Comparison of ENCODE assay signal across 14 cellular contexts in genomic region chr2:173762864-173763263, GRCh38.
DNase-seq lines count a peak whose midpoint lies in the region; ATAC-seq and TF ChIP-seq lines count a peak whose summit lies in the region.
"Had no signal": no experiment of that assay in that cellular context is flagged by ENCODE, and none has a peak within 500 bp of the region (broad histone marks: within the 10 kb centered on the region; RNA-seq: fewer than 3 reads in every experiment).

No MANE protein-coding gene starts in this region.

- H3K9me3 Mint-ChIP-seq in CD14-positive monocyte: peaks cover 0 to 4% (median 0%) of the 10 kb centered on the region in 7 donors
- no peaks in the 10 kb centered on the region for H3K9me3 Mint-ChIP-seq in WTC11
- H3K9me3 Mint-ChIP-seq in memory B cell: no peaks in the 10 kb centered on the region
- H3K9me3 Mint-ChIP-seq: CD4-positive, alpha-beta T cell; CD8-positive, alpha-beta memory T cell had no signal

- ATAC-seq in WTC11 (no peak), memory B cell (ENCODE audit: low read depth) (no peak)
- ATAC-seq: GM12878 had no signal

- intact Hi-C loops in CD14-positive monocyte (cut with micrococcal nuclease): no loop called here

- peak; percentile 15 for TF ChIP-seq CTCF in CD14-positive monocyte (IDR thresholded peaks at IDR 0.05)
- TF ChIP-seq CTCF in WTC11 (IDR thresholded peaks at IDR 0.05): no peak

- DNase-seq in CD14-positive monocyte (ENCODE audit: low spot score) (no peak), WTC11 (ENCODE audit: low spot score) (no peak), memory B cell (ENCODE audit: low spot score in 2 of 2) (no peak), NCI-H1694 (lab: John Stamatoyannopoulos, UW) (no peak), SHP77 (lab: John Stamatoyannopoulos, UW) (no peak), pons (ENCODE audit: low spot score) (no peak)
- DNase-seq: CD4-positive, alpha-beta T cell; CD8-positive, alpha-beta memory T cell; DMS 273 treated with DMSO at 0.1 percent for 48 hours; EL; GDM1; GM23248 had no signal

- POLR2A ChIA-PET in WTC11 (lab: Charles Lee): no interaction called here

- no peak overlapping the region for H3K27ac Mint-ChIP-seq in CD14-positive monocyte
- H3K27ac Mint-ChIP-seq in WTC11: no peak overlapping the region
- H3K27ac Mint-ChIP-seq in memory B cell: peak overlapping the region; percentile 18
- H3K27ac Mint-ChIP-seq: B cell; CD4-positive, alpha-beta T cell; CD8-positive, alpha-beta memory T cell had no signal

- CTCF ChIA-PET in WTC11 (lab: Charles Lee): interaction anchor here (1.0 kb wide), 1 partner anchor 13 kb away, joined by 3 read pairs; no protein-coding TSS in a partner anchor

- H3K4me1 Mint-ChIP-seq in CD14-positive monocyte: no peaks in the 10 kb centered on the region
- peaks cover 44% of the 10 kb centered on the region for H3K4me1 Mint-ChIP-seq in WTC11
- no peaks in the 10 kb centered on the region for H3K4me1 Mint-ChIP-seq in memory B cell
- H3K4me1 Mint-ChIP-seq: B cell; CD8-positive, alpha-beta memory T cell had no signal

- H3K27me3 Mint-ChIP-seq in CD14-positive monocyte (ENCODE audit: low read depth in 3 of 3): peaks cover 16 to 51% (median 21%) of the 10 kb centered on the region in 3 donors
- H3K27me3 Mint-ChIP-seq in WTC11 (ENCODE audit: low read depth): no peaks in the 10 kb centered on the region
- H3K27me3 Mint-ChIP-seq in memory B cell: peaks cover under 1% of the 10 kb centered on the region

- H3K36me3 Mint-ChIP-seq in CD14-positive monocyte (no peaks in the 10 kb centered on the region), WTC11 (no peaks in the 10 kb centered on the region), memory B cell (no peaks in the 10 kb centered on the region)
- H3K36me3 Mint-ChIP-seq: CD8-positive, alpha-beta memory T cell had no signal

- peak overlapping the region in 1 of 2 donors; percentile 73 for H3K4me3 Mint-ChIP-seq in CD14-positive monocyte
- no peak overlapping the region for H3K4me3 Mint-ChIP-seq in WTC11
- no peak overlapping the region for H3K4me3 Mint-ChIP-seq in memory B cell
- H3K4me3 Mint-ChIP-seq: B cell; CD4-positive, alpha-beta T cell; CD8-positive, alpha-beta memory T cell had no signal

TF ChIP-seq in WTC11, 78 proteins besides CTCF, POLR2A, EP300 and RAD21:
- TF ChIP-seq RORB (CRISPR knock-in tag; IDR thresholded peaks at IDR 0.05): no peak
- peak; percentile 93; the same call in 1 of the 2 replicates for TF ChIP-seq ZNF512 (CRISPR knock-in tag; IDR thresholded peaks at IDR 0.05; ENCODE audit: borderline replicate concordance)
TF ChIP-seq in WTC11: peak in this region for 1.
